In the genomic region with DNA sequence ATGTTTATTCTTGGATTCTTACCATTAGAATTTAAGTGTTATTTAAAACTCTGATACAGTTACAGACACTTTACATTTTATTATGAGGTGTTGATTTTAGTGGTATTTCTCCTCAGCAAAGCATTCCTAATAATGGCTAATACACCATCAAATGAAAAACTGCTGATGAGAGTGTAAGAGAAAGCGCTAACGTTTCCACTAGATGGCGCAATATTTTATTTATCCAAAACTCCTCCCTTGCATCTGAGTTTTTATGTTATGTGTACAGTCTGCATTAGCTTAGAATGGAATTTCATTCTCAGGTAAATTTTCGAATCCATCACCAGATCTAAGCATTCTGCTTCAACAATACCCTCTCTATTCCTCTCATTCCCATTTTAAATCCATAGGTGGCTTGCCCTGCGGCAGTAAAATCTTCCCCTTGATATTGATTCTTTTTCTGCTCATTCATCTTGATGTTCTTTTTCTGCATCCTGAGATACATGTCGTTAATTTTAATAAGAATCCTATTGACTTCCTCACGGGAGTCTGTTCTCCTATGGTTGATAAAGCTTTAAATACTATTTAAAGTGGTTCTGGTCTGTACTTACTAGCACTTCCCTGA, we compare ENCODE assay signal across 8 cellular contexts. TPM values are rescaled to one million over a fixed set of nuclear protein-coding genes. Genes with fewer than 3 reads are reported as not detected.
A peak's percentile ranks its signal among the peaks of the same experiment; 100 is the strongest.
DNase-seq lines count a peak whose midpoint lies in the region; ATAC-seq and TF ChIP-seq lines count a peak whose summit lies in the region.

No MANE protein-coding gene starts in this region.

- no peak overlapping the region for H3K4me3 Mint-ChIP-seq in nephron

- no peak overlapping the region for H3K27ac Mint-ChIP-seq in nephron

- H3K4me3 ChIP-seq in epithelial cell of esophagus (ENCODE audit: low read length), result no peak overlapping the region

- DNase-seq in DMS79 treated with DMSO at 0.1 percent for 48 hours (lab: John Stamatoyannopoulos, UW) (peak; percentile 8), DMS79 (lab: John Stamatoyannopoulos, UW) (no peak), HT1080 (ENCODE audit: low read depth) (peak; percentile 47), OCI-M2 (lab: John Stamatoyannopoulos, UW; ENCODE audit: unreplicated experiment) (peak; percentile 12), epithelial cell of esophagus (ENCODE audit: low read depth) (peak; percentile 64)

- no peaks in the 10 kb centered on the region for H3K9me3 Mint-ChIP-seq in nephron

- no peaks in the 10 kb centered on the region for H3K27me3 Mint-ChIP-seq in nephron (ENCODE audit: low read depth)

- H3K4me1 Mint-ChIP-seq in nephron, result peaks cover 9% of the 10 kb centered on the region

- ATAC-seq in GM21576 (IDR thresholded peaks at IDR 0.05; ENCODE audit: unreplicated experiment) (peak; percentile 95), HG02970 (IDR thresholded peaks at IDR 0.05; ENCODE audit: low FRiP score, unreplicated experiment) (no peak)

- H3K36me3 Mint-ChIP-seq in nephron (ENCODE audit: low read depth), result no peaks in the 10 kb centered on the region

- TF ChIP-seq CTCF in epithelial cell of esophagus (IDR thresholded peaks at IDR 0.05; ENCODE audit: insufficient read depth, low read depth, low read length, missing control alignments) (peak; percentile 60), nephron (IDR thresholded peaks at IDR 0.05; ENCODE audit: unreplicated experiment in 3 of 3) (peak; percentile 66 to 73 (median 66))

RNA-seq across cellular contexts. Expression of a gene that starts 53.9 kb away (rescaled TPM):
- total RNA-seq in HT1080 (2014; rRNA removed; shearing (Covaris generic)), result 47.4 and 94.2 TPM in 2 replicates
- 45.8 and 46.9 TPM in 2 replicates for polyA plus RNA-seq in HT1080 (2015; cell fraction: cytosol; rRNA removed)
- polyA plus RNA-seq in HT1080 (2015; cell fraction: nucleus; rRNA removed), result 22.8 and 27.6 TPM in 2 replicates

RNA-seq across cellular contexts. Expression of a gene that starts 54.1 kb away (rescaled TPM):
- 0.39 and 0.47 TPM in 2 replicates for total RNA-seq in HT1080 (2014; rRNA removed; shearing (Covaris generic))
- 0.29 and 0.42 TPM in 2 replicates for polyA plus RNA-seq in HT1080 (2015; cell fraction: cytosol; rRNA removed)
- polyA plus RNA-seq in HT1080 (2015; cell fraction: nucleus; rRNA removed), result 2.0 and 4.2 TPM in 2 replicates
